ENCODE assay signal across 9 cellular contexts in genomic region chrX:147913570-147913969, GRCh38. TPM values are rescaled to one million over a fixed set of nuclear protein-coding genes. Genes with fewer than 3 reads are reported as not detected.
DNase-seq lines count a peak whose midpoint lies in the region; ATAC-seq and TF ChIP-seq lines count a peak whose summit lies in the region.
"Had no signal": no experiment of that assay in that cellular context is flagged by ENCODE, and none has a peak within 500 bp of the region (broad histone marks: within the 10 kb centered on the region; RNA-seq: fewer than 3 reads in every experiment).

No MANE protein-coding gene starts in this region.

- no peak overlapping the region for H2AFZ ChIP-seq in ACC112 (ENCODE audit: low read length, unreplicated experiment)
- H2AFZ ChIP-seq in HCT116 (ENCODE audit: low read depth, low read length, poor library complexity, severe bottlenecking), result no peak overlapping the region

- intact Hi-C loops in HCT116 (cut with micrococcal nuclease), result no loop called here
- intact Hi-C loops in ascending aorta (cut with DNase I), result no loop called here
- intact Hi-C loops in right lobe of liver (cut with DNase I), result no loop called here
- intact Hi-C loops in head of caudate nucleus (cut with DNase I), result no loop called here

- H3K9me3 ChIP-seq in HCT116 (ENCODE audit: control insufficient read depth in 1 of 2, insufficient read depth in 1 of 2, low read depth in 1 of 2, low read length in 2 of 2) (no peaks in the 10 kb centered on the region), ascending aorta (no peaks in the 10 kb centered on the region), right lobe of liver (no peaks in the 10 kb centered on the region)

- H3K79me2 ChIP-seq in ACC112 (ENCODE audit: control insufficient read depth, insufficient read depth, low read length, unreplicated experiment) (peaks cover 63% of the 10 kb centered on the region), HCT116 (ENCODE audit: insufficient read depth, low read length) (peaks cover 55% of the 10 kb centered on the region)

- no peak for DNase-seq in HCT116 (ENCODE audit: low read depth, low spot score)
- no peak for DNase-seq in ascending aorta (ENCODE audit: low spot score in 2 of 2)
- no peak for DNase-seq in right lobe of liver
- DNase-seq in NCI-H524 treated with DMSO at 0.1 percent for 48 hours (lab: John Stamatoyannopoulos, UW), result no peak
- DNase-seq in head of caudate nucleus, result no peak
- DNase-seq: activated effector memory CD4-positive, alpha-beta T cell treated with anti-CD3 and anti-CD28 coated beads, Interleukin-2, amount 50 U/mL, for 16 hours had no signal

- TF ChIP-seq CTCF in HCT116 (IDR thresholded peaks at IDR 0.05 in 2 of 3, conservative IDR thresholded peaks at IDR 0.05 in 1 of 3; ENCODE audit: borderline replicate concordance in 1 of 3, insufficient read depth in 1 of 3, low read depth in 2 of 3, low read length in 2 of 3) (no peak), ascending aorta (IDR thresholded peaks at IDR 0.05) (no peak), right lobe of liver (IDR thresholded peaks at IDR 0.05) (no peak)

- H4K20me1 ChIP-seq in HCT116 (ENCODE audit: insufficient read depth), result no peaks in the 10 kb centered on the region

- TF ChIP-seq POLR2A in HCT116 (IDR thresholded peaks at IDR 0.05; ENCODE audit: borderline replicate concordance, extremely low read depth, insufficient read depth, insufficient read length) (no peak), right lobe of liver (IDR thresholded peaks at IDR 0.05) (no peak)

- peak overlapping the region; percentile 63 for H3K4me2 ChIP-seq in HCT116 (ENCODE audit: low read length)

- H3K4me1 ChIP-seq in ACC112 (ENCODE audit: control insufficient read depth, insufficient read depth, low read length, unreplicated experiment) (peaks cover 13% of the 10 kb centered on the region), HCT116 (ENCODE audit: control insufficient read depth in 1 of 2, insufficient read depth in 2 of 2, low read length in 2 of 2) (peaks cover 4 to 7% of the 10 kb centered on the region in 2 experiments; a peak in 2 of 4 replicates), ascending aorta (no peaks in the 10 kb centered on the region), right lobe of liver (no peaks in the 10 kb centered on the region)

- no peaks in the 10 kb centered on the region for H3K36me3 ChIP-seq in ACC112 (ENCODE audit: insufficient read depth, low read length)
- no peaks in the 10 kb centered on the region for H3K36me3 ChIP-seq in HCT116 (ENCODE audit: control insufficient read depth in 1 of 2, insufficient read depth in 2 of 2, low read length in 2 of 2)
- no peaks in the 10 kb centered on the region for H3K36me3 ChIP-seq in ascending aorta
- no peaks in the 10 kb centered on the region for H3K36me3 ChIP-seq in right lobe of liver

- H3K4me3 ChIP-seq in ACC112 (ENCODE audit: low read depth, low read length) (peak overlapping the region; percentile 94), HCT116 (replicated peaks in 1 of 2; ENCODE audit: low read depth in 1 of 2, low read length in 2 of 2) (peak overlapping the region in 1 of 2 experiments; percentile 71; a peak in 1 of 4 replicates), ascending aorta (peak overlapping the region; percentile 58 to 86), right lobe of liver (peak overlapping the region; percentile 56 to 63 (median 57))

- ATAC-seq in HCT116, result no peak
- no peak for ATAC-seq in right lobe of liver
- no peak for ATAC-seq in GM21723 (IDR thresholded peaks at IDR 0.05; ENCODE audit: unreplicated experiment)
- no peak for ATAC-seq in HG02642 (IDR thresholded peaks at IDR 0.05; ENCODE audit: poor library complexity, unreplicated experiment)

- 37% methylated on average over 6 of the region's 6 CpGs for WGBS in right lobe of liver (ENCODE audit: insufficient coverage, low coverage, low lambda C conversion rate, missing lambda C conversion rate)

- POLR2A ChIA-PET in HCT116 (lab: Charles Lee), result no interaction called here

- no TSS peak for BruUV-seq in HCT116 (replicated peaks; lab: Mats Ljungman, UMichigan)

- H3K9ac ChIP-seq in HCT116 (ENCODE audit: low read length), result no peak overlapping the region

- CTCF ChIA-PET in HCT116 (lab: Charles Lee), result no interaction called here

- no peak for TF ChIP-seq RAD21 in HCT116 (IDR thresholded peaks at IDR 0.05; ENCODE audit: low read depth)

- H3K27me3 ChIP-seq in ACC112 (ENCODE audit: insufficient read depth, low read length), result no peaks in the 10 kb centered on the region
- H3K27me3 ChIP-seq in HCT116 (ENCODE audit: insufficient read depth, low read length), result no peaks in the 10 kb centered on the region
- H3K27me3 ChIP-seq in ascending aorta, result no peaks in the 10 kb centered on the region
- H3K27me3 ChIP-seq in right lobe of liver, result no peaks in the 10 kb centered on the region

- H3K27ac ChIP-seq in ACC112 (ENCODE audit: low read depth, low read length), result no peak overlapping the region
- no peak overlapping the region for H3K27ac ChIP-seq in HCT116 (ENCODE audit: low read depth, low read length)
- no peak overlapping the region for H3K27ac ChIP-seq in ascending aorta
- peak overlapping the region in 1 of 3 donors; percentile 98 for H3K27ac ChIP-seq in right lobe of liver

- no peaks in the 10 kb centered on the region for H3K9me2 ChIP-seq in HCT116 (ENCODE audit: insufficient read depth)

- RAD21 ChIA-PET in HCT116 (lab: Charles Lee; ENCODE audit: low non-redundant PET in 1 of 2, low total read pairs in 2 of 2, uncharacterized antibody in 2 of 2, unreplicated experiment in 2 of 2), result no interaction called here

TF ChIP-seq in HCT116, 20 proteins besides CTCF, POLR2A, EP300 and RAD21 (continues in another document):
- no peak for TF ChIP-seq EGR1 (IDR thresholded peaks at IDR 0.05; ENCODE audit: low read depth)
- TF ChIP-seq, protein P1, sequence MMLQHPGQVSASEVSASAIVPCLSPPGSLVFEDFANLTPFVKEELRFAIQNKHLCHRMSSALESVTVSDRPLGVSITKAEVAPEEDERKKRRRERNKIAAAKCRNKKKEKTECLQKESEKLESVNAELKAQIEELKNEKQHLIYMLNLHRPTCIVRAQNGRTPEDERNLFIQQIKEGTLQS (IDR thresholded peaks at IDR 0.05), result no peak
- no peak for TF ChIP-seq SRF (IDR thresholded peaks at IDR 0.05; ENCODE audit: low read depth)
- TF ChIP-seq ZBTB33 (IDR thresholded peaks at IDR 0.05; ENCODE audit: extremely low read depth, insufficient replicate concordance, low read length), result no peak
- TF ChIP-seq ELF1 (IDR thresholded peaks at IDR 0.05; ENCODE audit: borderline replicate concordance, low read depth), result no peak
- no peak for TF ChIP-seq ZNF274 (IDR thresholded peaks at IDR 0.05; ENCODE audit: low read depth, low read length)
- TF ChIP-seq POLR2AphosphoS5 (IDR thresholded peaks at IDR 0.05; ENCODE audit: low read depth, low read length), result no peak
- TF ChIP-seq ZFX (IDR thresholded peaks at IDR 0.05), result no peak
- no peak for TF ChIP-seq YY1 (IDR thresholded peaks at IDR 0.05; ENCODE audit: extremely low read depth, insufficient replicate concordance, low read depth, low read length)
- TF ChIP-seq CEBPB (IDR thresholded peaks at IDR 0.05; ENCODE audit: low read depth), result no peak
- TF ChIP-seq FOSL1 (IDR thresholded peaks at IDR 0.05; ENCODE audit: low read depth), result no peak
- no peak for TF ChIP-seq CBX3 (IDR thresholded peaks at IDR 0.05; ENCODE audit: low read depth)
- no peak for TF ChIP-seq SP1 (IDR thresholded peaks at IDR 0.05; ENCODE audit: low read depth)
- TF ChIP-seq, protein P2, sequence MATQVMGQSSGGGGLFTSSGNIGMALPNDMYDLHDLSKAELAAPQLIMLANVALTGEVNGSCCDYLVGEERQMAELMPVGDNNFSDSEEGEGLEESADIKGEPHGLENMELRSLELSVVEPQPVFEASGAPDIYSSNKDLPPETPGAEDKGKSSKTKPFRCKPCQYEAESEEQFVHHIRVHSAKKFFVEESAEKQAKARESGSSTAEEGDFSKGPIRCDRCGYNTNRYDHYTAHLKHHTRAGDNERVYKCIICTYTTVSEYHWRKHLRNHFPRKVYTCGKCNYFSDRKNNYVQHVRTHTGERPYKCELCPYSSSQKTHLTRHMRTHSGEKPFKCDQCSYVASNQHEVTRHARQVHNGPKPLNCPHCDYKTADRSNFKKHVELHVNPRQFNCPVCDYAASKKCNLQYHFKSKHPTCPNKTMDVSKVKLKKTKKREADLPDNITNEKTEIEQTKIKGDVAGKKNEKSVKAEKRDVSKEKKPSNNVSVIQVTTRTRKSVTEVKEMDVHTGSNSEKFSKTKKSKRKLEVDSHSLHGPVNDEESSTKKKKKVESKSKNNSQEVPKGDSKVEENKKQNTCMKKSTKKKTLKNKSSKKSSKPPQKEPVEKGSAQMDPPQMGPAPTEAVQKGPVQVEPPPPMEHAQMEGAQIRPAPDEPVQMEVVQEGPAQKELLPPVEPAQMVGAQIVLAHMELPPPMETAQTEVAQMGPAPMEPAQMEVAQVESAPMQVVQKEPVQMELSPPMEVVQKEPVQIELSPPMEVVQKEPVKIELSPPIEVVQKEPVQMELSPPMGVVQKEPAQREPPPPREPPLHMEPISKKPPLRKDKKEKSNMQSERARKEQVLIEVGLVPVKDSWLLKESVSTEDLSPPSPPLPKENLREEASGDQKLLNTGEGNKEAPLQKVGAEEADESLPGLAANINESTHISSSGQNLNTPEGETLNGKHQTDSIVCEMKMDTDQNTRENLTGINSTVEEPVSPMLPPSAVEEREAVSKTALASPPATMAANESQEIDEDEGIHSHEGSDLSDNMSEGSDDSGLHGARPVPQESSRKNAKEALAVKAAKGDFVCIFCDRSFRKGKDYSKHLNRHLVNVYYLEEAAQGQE (IDR thresholded peaks at IDR 0.05; ENCODE audit: low read depth), result no peak
- no peak for TF ChIP-seq TCF7L2 (IDR thresholded peaks at IDR 0.05; ENCODE audit: borderline replicate concordance, extremely low read depth, insufficient read depth, insufficient read length)
- no peak for TF ChIP-seq EZH2phosphoT487 (IDR thresholded peaks at IDR 0.05; ENCODE audit: borderline replicate concordance)

RNA-seq across cellular contexts. Expression of gene FMR1, which starts 1.9 kb away (rescaled TPM):
- 31.1 TPM for total RNA-seq in HCT116 (2021; ENCODE audit: unreplicated experiment)
- 17.6 and 18.7 TPM in 2 replicates for polyA plus RNA-seq in HCT116 (2012)
- total RNA-seq in ascending aorta, result 10.7 TPM
- 10 to 100 TPM; 16.2 to 32.9 (median 21.5) TPM for total RNA-seq in right lobe of liver
